In genomic region chr11:72616655-72617054, GRCh38 we compare ENCODE assay signal across 28 cellular contexts. TPM values are rescaled to one million over a fixed set of nuclear protein-coding genes. Genes with fewer than 3 reads are reported as not detected.
DNase-seq lines count a peak whose midpoint lies in the region; ATAC-seq and TF ChIP-seq lines count a peak whose summit lies in the region.
"Had no signal": no experiment of that assay in that cellular context is flagged by ENCODE, and none has a peak within 500 bp of the region (broad histone marks: within the 10 kb centered on the region; RNA-seq: fewer than 3 reads in every experiment).

No MANE protein-coding gene starts in this region.

- H3K36me3 Mint-ChIP-seq in dendritic cell treated with granulocyte-macrophage colony-stimulating factor and Interleukin-4, amounts not matched to agents 40 ng/mL and 50 ng/mL, for 4 days (ENCODE audit: low read depth): no peaks in the 10 kb centered on the region
- no peaks in the 10 kb centered on the region for H3K36me3 Mint-ChIP-seq in activated naive CD8-positive, alpha-beta T cell treated with anti-CD3 and anti-CD28 coated beads, Interleukin-2, amount 50 U/mL, for 24 hours (ENCODE audit: low read depth)
- H3K36me3 Mint-ChIP-seq: activated CD4-positive, alpha-beta memory T cell treated with anti-CD3 and anti-CD28 coated beads for 36 hours; naive thymus-derived CD8-positive, alpha-beta T cell had no signal

- peak overlapping the region; percentile 6 to 87 for H2BK12ac ChIP-seq in mesenchymal stem cell (ENCODE audit: low read length in 2 of 2)

- H2BK120ac ChIP-seq in mesenchymal stem cell (ENCODE audit: low read depth, low read length): no peak overlapping the region

- H3K36me3 ChIP-seq in mesenchymal stem cell (ENCODE audit: control insufficient read depth in 1 of 2, insufficient read depth in 2 of 2, low read depth in 1 of 2, low read length in 2 of 2) (no peaks in the 10 kb centered on the region), spleen (no peaks in the 10 kb centered on the region), vagina (no peaks in the 10 kb centered on the region), ovary (no peaks in the 10 kb centered on the region)
- H3K36me3 ChIP-seq: thyroid gland had no signal

- no peaks in the 10 kb centered on the region for H3K9me3 Mint-ChIP-seq in dendritic cell treated with granulocyte-macrophage colony-stimulating factor and Interleukin-4, amounts not matched to agents 40 ng/mL and 50 ng/mL, for 4 days
- H3K9me3 Mint-ChIP-seq in activated naive CD8-positive, alpha-beta T cell treated with anti-CD3 and anti-CD28 coated beads, Interleukin-2, amount 50 U/mL, for 24 hours: no peaks in the 10 kb centered on the region
- H3K9me3 Mint-ChIP-seq: activated CD4-positive, alpha-beta memory T cell treated with anti-CD3 and anti-CD28 coated beads for 36 hours; H9; naive thymus-derived CD8-positive, alpha-beta T cell had no signal

- ATAC-seq in activated naive CD8-positive, alpha-beta T cell treated with anti-CD3 and anti-CD28 coated beads, Interleukin-2, amount 50 U/mL, for 24 hours: no peak
- ATAC-seq: GM12878; left lobe of liver; naive thymus-derived CD8-positive, alpha-beta T cell had no signal

- H3K4me3 ChIP-seq in mesenchymal stem cell (ENCODE audit: insufficient read depth in 1 of 2, low read depth in 1 of 2, low read length in 2 of 2) (no peak overlapping the region), spleen (no peak overlapping the region), vagina (no peak overlapping the region), ovary (no peak overlapping the region)
- H3K4me3 ChIP-seq: body of pancreas, GM12878, psoas muscle, thyroid gland had no signal

- 97% methylated on average over 4 of the region's 4 CpGs for WGBS in mesenchymal stem cell
- WGBS in spleen, 5 donors: 87 to 91% (median 90%) methylated on average over 3 to 4 of the region's 4 CpGs; no CpG with 5 or more reads in 1 of the 5 donors
- 78 to 91% (median 87%) methylated on average over 3 to 4 of the region's 4 CpGs for WGBS in ovary, 3 donors

- no peak overlapping the region for H3K23ac ChIP-seq in mesenchymal stem cell (ENCODE audit: low read length in 2 of 2)

- no peak overlapping the region for H3K4me3 Mint-ChIP-seq in dendritic cell treated with granulocyte-macrophage colony-stimulating factor and Interleukin-4, amounts not matched to agents 40 ng/mL and 50 ng/mL, for 4 days
- H3K4me3 Mint-ChIP-seq in activated naive CD8-positive, alpha-beta T cell treated with anti-CD3 and anti-CD28 coated beads, Interleukin-2, amount 50 U/mL, for 24 hours: no peak overlapping the region
- H3K4me3 Mint-ChIP-seq: activated CD4-positive, alpha-beta memory T cell treated with anti-CD3 and anti-CD28 coated beads for 36 hours; H9; naive thymus-derived CD8-positive, alpha-beta T cell had no signal

- H3K9me3 ChIP-seq in mesenchymal stem cell (ENCODE audit: control insufficient read depth, low read length) (no peaks in the 10 kb centered on the region), spleen (no peaks in the 10 kb centered on the region), vagina (no peaks in the 10 kb centered on the region), ovary (no peaks in the 10 kb centered on the region)
- H3K9me3 ChIP-seq: body of pancreas, psoas muscle, thyroid gland had no signal

- H3K4me1 ChIP-seq in mesenchymal stem cell (ENCODE audit: control insufficient read depth, insufficient read depth, low read depth, low read length) (peaks cover 2% of the 10 kb centered on the region), spleen (peaks cover 23 to 100% (median 84%) of the 10 kb centered on the region in 6 donors), vagina (peaks cover 43% of the 10 kb centered on the region), ovary (ENCODE audit: insufficient read depth) (peaks cover 5% of the 10 kb centered on the region)
- H3K4me1 ChIP-seq: body of pancreas had no signal

- no peak overlapping the region for H2BK15ac ChIP-seq in mesenchymal stem cell (ENCODE audit: low read depth, poor library complexity, severe bottlenecking)

- H3K14ac ChIP-seq in mesenchymal stem cell (ENCODE audit: low read length in 2 of 2): no peak overlapping the region

- no peak overlapping the region for H3K27ac ChIP-seq in mesenchymal stem cell (ENCODE audit: low read length, poor library complexity, severe bottlenecking)
- H3K27ac ChIP-seq in spleen: peak overlapping the region in 6 of 8 donors; percentile 26 to 65 (median 38)
- peak overlapping the region; percentile 66 for H3K27ac ChIP-seq in vagina
- H3K27ac ChIP-seq in ovary: no peak overlapping the region
- H3K27ac ChIP-seq: body of pancreas, C4-2B, HL-60, psoas muscle, thyroid gland had no signal

- peaks cover 74% of the 10 kb centered on the region for H3K4me1 Mint-ChIP-seq in dendritic cell treated with granulocyte-macrophage colony-stimulating factor and Interleukin-4, amounts not matched to agents 40 ng/mL and 50 ng/mL, for 4 days (ENCODE audit: low read depth)
- H3K4me1 Mint-ChIP-seq in activated naive CD8-positive, alpha-beta T cell treated with anti-CD3 and anti-CD28 coated beads, Interleukin-2, amount 50 U/mL, for 24 hours: peaks cover 10% of the 10 kb centered on the region

- TF ChIP-seq POLR2A in spleen (IDR thresholded peaks at IDR 0.05): no peak
- TF ChIP-seq POLR2A in vagina (IDR thresholded peaks at IDR 0.05): no peak
- no peak for TF ChIP-seq POLR2A in ovary (IDR thresholded peaks at IDR 0.05)

- no peak overlapping the region for H3K9ac ChIP-seq in mesenchymal stem cell (ENCODE audit: low read length)

- TF ChIP-seq EP300 in ovary (IDR thresholded peaks at IDR 0.05): no peak

- TF ChIP-seq CTCF in spleen (IDR thresholded peaks at IDR 0.05 in 8 of 11, conservative IDR thresholded peaks at IDR 0.05 in 3 of 11) (no peak), vagina (IDR thresholded peaks at IDR 0.05) (no peak), ovary (IDR thresholded peaks at IDR 0.05) (no peak), GM13977 (IDR thresholded peaks at IDR 0.05; ENCODE audit: extremely low read depth, insufficient read depth, missing control alignments) (no peak)

- peak overlapping the region; percentile 91 for H4K91ac ChIP-seq in mesenchymal stem cell (ENCODE audit: low read length)

- peak overlapping the region in 1 of 2 experiments; percentile 84 for H3K18ac ChIP-seq in mesenchymal stem cell (ENCODE audit: low read depth in 1 of 2, low read length in 2 of 2)

- H3K27me3 ChIP-seq in mesenchymal stem cell (ENCODE audit: control insufficient read depth in 1 of 2, insufficient read depth in 1 of 2, low read length in 2 of 2) (peaks cover 88 to 90% of the 10 kb centered on the region in 2 experiments), spleen (replicated peaks in 1 of 7) (peaks cover 0 to 17% (median 0%) of the 10 kb centered on the region in 7 donors), vagina (no peaks in the 10 kb centered on the region), ovary (no peaks in the 10 kb centered on the region)
- H3K27me3 ChIP-seq: body of pancreas, thyroid gland had no signal

- in situ Hi-C loops in GM13977 (cut with MboI; ENCODE audit: low pct_unique_long_range_greater_than_20kb, low sequenced_read_pairs, unreplicated experiment): no loop called here

- H2AK5ac ChIP-seq in mesenchymal stem cell (ENCODE audit: low read length, severe bottlenecking): no peak overlapping the region

- no peak for DNase-seq in mesenchymal stem cell
- no peak for DNase-seq in spleen
- no peak for DNase-seq in vagina (ENCODE audit: extremely low spot score in 2 of 2)
- DNase-seq in ovary: no peak
- no peak for DNase-seq in activated naive CD8-positive, alpha-beta T cell treated with anti-CD3 and anti-CD28 coated beads, Interleukin-2, amount 50 U/mL, for 24 hours
- no peak for DNase-seq in GM13977 (ENCODE audit: low spot score)
- DNase-seq: activated CD4-positive, alpha-beta memory T cell treated with anti-CD3 and anti-CD28 coated beads for 36 hours; activated CD4-positive, CD25-positive, alpha-beta regulatory T cell treated with anti-CD3 and anti-CD28 coated beads, Interleukin-2, amount 50 U/mL, for 72 hours; activated CD8-positive, alpha-beta memory T cell treated with anti-CD3 and anti-CD28 coated beads, Interleukin-2, amount 50 U/mL, for 4 hours; activated naive CD4-positive, alpha-beta T cell treated with Interleukin-2 at 50 U/mL for 16 hours; cerebellar nuclear complex; COR-L47; H9; Karpas-422; naive thymus-derived CD8-positive, alpha-beta T cell; NCI-H1436; NCI-H2081 treated with DMSO at 0.1 percent for 48 hours; NCI-H2227 treated with DMSO at 0.1 percent for 48 hours; NCI-H526 treated with DMSO at 0.1 percent for 48 hours; stimulated activated naive CD4-positive, alpha-beta T cell treated with Interleukin-2 at 50 U/mL for 16 hours; thyroid gland had no signal

- peaks cover 84% of the 10 kb centered on the region for H3K27me3 Mint-ChIP-seq in dendritic cell treated with granulocyte-macrophage colony-stimulating factor and Interleukin-4, amounts not matched to agents 40 ng/mL and 50 ng/mL, for 4 days
- H3K27me3 Mint-ChIP-seq in activated naive CD8-positive, alpha-beta T cell treated with anti-CD3 and anti-CD28 coated beads, Interleukin-2, amount 50 U/mL, for 24 hours: peaks cover 15% of the 10 kb centered on the region

- H2AFZ ChIP-seq in mesenchymal stem cell (ENCODE audit: low read depth, low read length): no peak overlapping the region

- no peak overlapping the region for H4K8ac ChIP-seq in mesenchymal stem cell (ENCODE audit: low read length)

- intact Hi-C loops in dendritic cell treated with granulocyte-macrophage colony-stimulating factor and Interleukin-4, amounts not matched to agents 40 ng/mL and 50 ng/mL, for 4 days (cut with micrococcal nuclease): no loop called here
- intact Hi-C loops in spleen (cut with DNase I; ENCODE audit: low total_unique reads): no loop called here
- intact Hi-C loops in vagina (cut with DNase I): no loop called here
- intact Hi-C loops in ovary (cut with DNase I): no loop called here

- H3K4me2 ChIP-seq in mesenchymal stem cell (ENCODE audit: low read length, poor library complexity, severe bottlenecking): no peak overlapping the region

- H3K4ac ChIP-seq in mesenchymal stem cell (ENCODE audit: low read depth in 1 of 2, low read length in 2 of 2): no peak overlapping the region

- no peaks in the 10 kb centered on the region for H3K79me1 ChIP-seq in mesenchymal stem cell (replicated peaks; ENCODE audit: low read length, poor library complexity, severe bottlenecking)

- H3K27ac Mint-ChIP-seq in dendritic cell treated with granulocyte-macrophage colony-stimulating factor and Interleukin-4, amounts not matched to agents 40 ng/mL and 50 ng/mL, for 4 days: peak overlapping the region; percentile 50
- H3K27ac Mint-ChIP-seq in activated naive CD8-positive, alpha-beta T cell treated with anti-CD3 and anti-CD28 coated beads, Interleukin-2, amount 50 U/mL, for 24 hours: no peak overlapping the region
- H3K27ac Mint-ChIP-seq: activated CD4-positive, alpha-beta memory T cell treated with anti-CD3 and anti-CD28 coated beads for 36 hours; H9; naive thymus-derived CD8-positive, alpha-beta T cell had no signal

- H2BK5ac ChIP-seq in mesenchymal stem cell (ENCODE audit: low read depth, low read length, poor library complexity, severe bottlenecking): no peak overlapping the region

RNA-seq across cellular contexts. Expression of gene PDE2A, which starts 57.6 kb away (rescaled TPM):
- polyA plus RNA-seq in mesenchymal stem cell (2013, experiment 1 of 2): 0.61 TPM
- 0.56 TPM for polyA plus RNA-seq in mesenchymal stem cell (2013, experiment 2 of 2)
- total RNA-seq in spleen (100 to 1,000 TPM; 244 to 584 (median 346) TPM), vagina (57.0 TPM), ovary (10 to 100 TPM in 6 of 7 donors, 1 to 10 TPM in 1; 8.3 to 28.8 (median 11.4) TPM)
- polyA plus RNA-seq in spleen (100 to 1,000 TPM in 1 of 3 donors, 10 to 100 TPM in 2; 58.2 to 158 (median 72.8) TPM), ovary (10 to 100 TPM; 17.6 to 44.0 TPM)

Comparison
In these comparisons a context has a peak if more than half of its experiments do, and no peak if none do; other contexts are left out.
1. H3K27ac ChIP-seq: peak in spleen (6 of 8) and vagina (single experiment); none in mesenchymal stem cell (single experiment) and ovary (0 of 2).